8 cellular contexts compared by ENCODE assay signal in the genomic region with DNA sequence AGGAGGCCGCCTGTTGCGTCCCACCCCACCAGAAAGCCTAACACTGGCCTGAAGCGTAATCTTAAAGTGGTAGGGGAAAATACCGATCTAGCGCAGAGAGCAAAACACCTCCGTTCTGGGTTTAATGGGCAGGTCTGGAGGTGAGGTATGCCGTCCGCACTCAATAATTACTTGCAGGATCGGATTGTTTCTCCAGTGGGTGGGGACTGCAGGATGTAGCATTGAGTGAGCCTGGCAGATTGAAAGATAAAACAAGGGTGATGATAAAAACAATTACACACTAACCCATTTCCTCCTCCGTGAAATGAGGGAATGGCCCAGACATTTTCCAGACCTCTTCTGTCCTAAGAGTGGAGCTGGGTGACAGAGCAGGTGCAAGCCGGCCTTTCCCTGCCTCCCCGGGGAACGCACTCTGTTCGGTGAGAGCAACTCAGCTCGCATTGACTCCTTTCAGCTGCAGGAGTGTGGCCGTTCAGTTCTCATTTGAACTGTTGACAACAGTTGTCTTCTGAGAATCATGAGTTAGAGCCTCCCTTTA.
DNase-seq lines count a peak whose midpoint lies in the region; ATAC-seq and TF ChIP-seq lines count a peak whose summit lies in the region.

No MANE protein-coding gene starts in this region.

- DNase-seq in RWPE1 (ENCODE audit: low spot score), result no peak
- DNase-seq in brain microvascular endothelial cell, result no peak
- no peak for DNase-seq in left lobe of liver (ENCODE audit: low spot score)
- no peak for DNase-seq in NOMO-1 treated with dmso at 0.1 percent for 144 hours (lab: John Stamatoyannopoulos, UW; ENCODE audit: unreplicated experiment)

- TF ChIP-seq CTCF in RWPE1 (conservative IDR thresholded peaks at IDR 0.05; ENCODE audit: low read depth) (no peak), brain microvascular endothelial cell (IDR thresholded peaks at IDR 0.05; ENCODE audit: low read depth, low read length, missing control alignments) (no peak)

- H3K79me2 ChIP-seq in ACC112 (ENCODE audit: control insufficient read depth, insufficient read depth, low read length, unreplicated experiment), result no peaks in the 10 kb centered on the region

- no peaks in the 10 kb centered on the region for H3K9me3 ChIP-seq in stomach smooth muscle (ENCODE audit: control insufficient read depth in 2 of 2, low read length in 2 of 2)

- in situ Hi-C loops in brain microvascular endothelial cell (cut with HindIII; ENCODE audit: low pct_ligation_motif_present, low sequenced_read_pairs), result no loop called here

- no peaks in the 10 kb centered on the region for H3K36me3 ChIP-seq in ACC112 (ENCODE audit: insufficient read depth, low read length)
- no peaks in the 10 kb centered on the region for H3K36me3 ChIP-seq in brain microvascular endothelial cell (replicated peaks)
- no peaks in the 10 kb centered on the region for H3K36me3 ChIP-seq in stomach smooth muscle (ENCODE audit: control insufficient read depth in 2 of 2, insufficient read depth in 2 of 2, low read length in 2 of 2)

- H3K4me3 ChIP-seq in ACC112 (ENCODE audit: low read depth, low read length), result peak overlapping the region; percentile 78
- peak overlapping the region; percentile 67 for H3K4me3 ChIP-seq in brain microvascular endothelial cell (ENCODE audit: low read depth, low read length)
- peak overlapping the region; percentile 75 to 91 for H3K4me3 ChIP-seq in stomach smooth muscle (ENCODE audit: low read length in 2 of 2)

- H2AFZ ChIP-seq in ACC112 (ENCODE audit: low read length, unreplicated experiment), result peak overlapping the region; percentile 46

- H3K27me3 ChIP-seq in ACC112 (ENCODE audit: insufficient read depth, low read length) (no peaks in the 10 kb centered on the region), brain microvascular endothelial cell (replicated peaks) (no peaks in the 10 kb centered on the region), stomach smooth muscle (ENCODE audit: control insufficient read depth in 1 of 2, insufficient read depth in 2 of 2, low read length in 2 of 2) (no peaks in the 10 kb centered on the region)

- H3K4me1 ChIP-seq in ACC112 (ENCODE audit: control insufficient read depth, insufficient read depth, low read length, unreplicated experiment) (peaks cover 6% of the 10 kb centered on the region), stomach smooth muscle (ENCODE audit: control insufficient read depth, insufficient read depth, low read length) (peaks cover 27% of the 10 kb centered on the region)

- H3K27ac ChIP-seq in ACC112 (ENCODE audit: low read depth, low read length), result no peak overlapping the region
- peak overlapping the region; percentile 94 for H3K27ac ChIP-seq in RWPE1
- peak overlapping the region; percentile 52 for H3K27ac ChIP-seq in brain microvascular endothelial cell
- peak overlapping the region; percentile 90 for H3K27ac ChIP-seq in stomach smooth muscle (ENCODE audit: low read length)

- CTCF ChIA-PET in RWPE1 (lab: Yijun Ruan, JAX), result interaction anchor here (0.5 to 2.7 kb wide), 4 partner anchors 29 to 1079 kb away, joined by 3 to 9 read pairs (median 4); no protein-coding TSS in a partner anchor

- POLR2A ChIA-PET in RWPE1 (lab: Yijun Ruan, JAX; ENCODE audit: low non-redundant PET), result interaction anchor here (0.6 kb wide), 1 partner anchor 117 kb away, joined by 10 read pairs; no protein-coding TSS in a partner anchor

- ATAC-seq in GM19043 (IDR thresholded peaks at IDR 0.05; ENCODE audit: low read depth, unreplicated experiment) (peak; percentile 23), HG03175 (IDR thresholded peaks at IDR 0.05; ENCODE audit: unreplicated experiment) (peak; percentile 34), left lobe of liver (peak; percentile 34)

- peak overlapping the region; percentile 72 to 86 for H3K9ac ChIP-seq in stomach smooth muscle (ENCODE audit: low read length in 2 of 2)
